ENCODE assay signal across 3 cellular contexts in genomic region chr20:53810661-53811355, GRCh38.
TF ChIP-seq lines count a peak whose summit lies in the region.

No MANE protein-coding gene starts in this region.

TF ChIP-seq in IMR-90, 13 proteins besides CTCF, POLR2A, EP300 and RAD21:
- TF ChIP-seq SMC3 (IDR thresholded peaks at IDR 0.05; ENCODE audit: low read depth, low read length) (no peak), MAZ (IDR thresholded peaks at IDR 0.05; ENCODE audit: borderline replicate concordance, low read depth, low read length) (no peak), MXI1 (IDR thresholded peaks at IDR 0.05; ENCODE audit: borderline replicate concordance, low read depth, low read length) (no peak)
- TF ChIP-seq, protein P1, sequence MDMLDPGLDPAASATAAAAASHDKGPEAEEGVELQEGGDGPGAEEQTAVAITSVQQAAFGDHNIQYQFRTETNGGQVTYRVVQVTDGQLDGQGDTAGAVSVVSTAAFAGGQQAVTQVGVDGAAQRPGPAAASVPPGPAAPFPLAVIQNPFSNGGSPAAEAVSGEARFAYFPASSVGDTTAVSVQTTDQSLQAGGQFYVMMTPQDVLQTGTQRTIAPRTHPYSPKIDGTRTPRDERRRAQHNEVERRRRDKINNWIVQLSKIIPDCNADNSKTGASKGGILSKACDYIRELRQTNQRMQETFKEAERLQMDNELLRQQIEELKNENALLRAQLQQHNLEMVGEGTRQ (IDR thresholded peaks at IDR 0.05; ENCODE audit: low read depth, low read length) = no peak

TF ChIP-seq in GM12878, 131 proteins besides CTCF, POLR2A, EP300 and RAD21:
- peak in 1 of 2 experiments; percentile 91; a peak in 2 of 4 replicates for TF ChIP-seq ETV6 (conservative IDR thresholded peaks at IDR 0.05 in 1 of 2, IDR thresholded peaks at IDR 0.05 in 1 of 2; ENCODE audit: borderline replicate concordance in 1 of 2, low read depth in 1 of 2)
- TF ChIP-seq NFXL1 (IDR thresholded peaks at IDR 0.05; ENCODE audit: borderline replicate concordance) = peak; percentile 54
- TF ChIP-seq CBX5 (IDR thresholded peaks at IDR 0.05; ENCODE audit: low read depth) = no peak
TF ChIP-seq in GM12878: peak in this region for 2.

TF ChIP-seq in WTC11, 78 proteins besides CTCF, POLR2A, EP300 and RAD21:
- no peak for TF ChIP-seq MXD4 (CRISPR knock-in tag; IDR thresholded peaks at IDR 0.05; ENCODE audit: borderline replicate concordance)
- no peak for TF ChIP-seq SP1 (CRISPR knock-in tag; conservative IDR thresholded peaks at IDR 0.05)
- TF ChIP-seq, protein P2, sequence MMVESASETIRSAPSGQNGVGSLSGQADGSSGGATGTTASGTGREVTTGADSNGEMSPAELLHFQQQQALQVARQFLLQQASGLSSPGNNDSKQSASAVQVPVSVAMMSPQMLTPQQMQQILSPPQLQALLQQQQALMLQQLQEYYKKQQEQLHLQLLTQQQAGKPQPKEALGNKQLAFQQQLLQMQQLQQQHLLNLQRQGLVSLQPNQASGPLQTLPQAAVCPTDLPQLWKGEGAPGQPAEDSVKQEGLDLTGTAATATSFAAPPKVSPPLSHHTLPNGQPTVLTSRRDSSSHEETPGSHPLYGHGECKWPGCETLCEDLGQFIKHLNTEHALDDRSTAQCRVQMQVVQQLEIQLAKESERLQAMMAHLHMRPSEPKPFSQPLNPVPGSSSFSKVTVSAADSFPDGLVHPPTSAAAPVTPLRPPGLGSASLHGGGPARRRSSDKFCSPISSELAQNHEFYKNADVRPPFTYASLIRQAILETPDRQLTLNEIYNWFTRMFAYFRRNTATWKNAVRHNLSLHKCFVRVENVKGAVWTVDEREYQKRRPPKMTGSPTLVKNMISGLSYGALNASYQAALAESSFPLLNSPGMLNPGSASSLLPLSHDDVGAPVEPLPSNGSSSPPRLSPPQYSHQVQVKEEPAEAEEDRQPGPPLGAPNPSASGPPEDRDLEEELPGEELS (CRISPR knock-in tag; IDR thresholded peaks at IDR 0.05) = no peak
- no peak for TF ChIP-seq TEAD1 (CRISPR knock-in tag; IDR thresholded peaks at IDR 0.05)
- TF ChIP-seq, protein P3, sequence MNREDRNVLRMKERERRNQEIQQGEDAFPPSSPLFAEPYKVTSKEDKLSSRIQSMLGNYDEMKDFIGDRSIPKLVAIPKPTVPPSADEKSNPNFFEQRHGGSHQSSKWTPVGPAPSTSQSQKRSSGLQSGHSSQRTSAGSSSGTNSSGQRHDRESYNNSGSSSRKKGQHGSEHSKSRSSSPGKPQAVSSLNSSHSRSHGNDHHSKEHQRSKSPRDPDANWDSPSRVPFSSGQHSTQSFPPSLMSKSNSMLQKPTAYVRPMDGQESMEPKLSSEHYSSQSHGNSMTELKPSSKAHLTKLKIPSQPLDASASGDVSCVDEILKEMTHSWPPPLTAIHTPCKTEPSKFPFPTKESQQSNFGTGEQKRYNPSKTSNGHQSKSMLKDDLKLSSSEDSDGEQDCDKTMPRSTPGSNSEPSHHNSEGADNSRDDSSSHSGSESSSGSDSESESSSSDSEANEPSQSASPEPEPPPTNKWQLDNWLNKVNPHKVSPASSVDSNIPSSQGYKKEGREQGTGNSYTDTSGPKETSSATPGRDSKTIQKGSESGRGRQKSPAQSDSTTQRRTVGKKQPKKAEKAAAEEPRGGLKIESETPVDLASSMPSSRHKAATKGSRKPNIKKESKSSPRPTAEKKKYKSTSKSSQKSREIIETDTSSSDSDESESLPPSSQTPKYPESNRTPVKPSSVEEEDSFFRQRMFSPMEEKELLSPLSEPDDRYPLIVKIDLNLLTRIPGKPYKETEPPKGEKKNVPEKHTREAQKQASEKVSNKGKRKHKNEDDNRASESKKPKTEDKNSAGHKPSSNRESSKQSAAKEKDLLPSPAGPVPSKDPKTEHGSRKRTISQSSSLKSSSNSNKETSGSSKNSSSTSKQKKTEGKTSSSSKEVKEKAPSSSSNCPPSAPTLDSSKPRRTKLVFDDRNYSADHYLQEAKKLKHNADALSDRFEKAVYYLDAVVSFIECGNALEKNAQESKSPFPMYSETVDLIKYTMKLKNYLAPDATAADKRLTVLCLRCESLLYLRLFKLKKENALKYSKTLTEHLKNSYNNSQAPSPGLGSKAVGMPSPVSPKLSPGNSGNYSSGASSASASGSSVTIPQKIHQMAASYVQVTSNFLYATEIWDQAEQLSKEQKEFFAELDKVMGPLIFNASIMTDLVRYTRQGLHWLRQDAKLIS (CRISPR knock-in tag; IDR thresholded peaks at IDR 0.05; ENCODE audit: borderline replicate concordance) = no peak
- TF ChIP-seq ATF1 (CRISPR knock-in tag; IDR thresholded peaks at IDR 0.05) = no peak
- no peak for TF ChIP-seq PRRX2 (CRISPR knock-in tag; IDR thresholded peaks at IDR 0.05)
- no peak for TF ChIP-seq IRF2 (CRISPR knock-in tag; IDR thresholded peaks at IDR 0.05; ENCODE audit: borderline replicate concordance, low read depth)
- TF ChIP-seq, protein P4, sequence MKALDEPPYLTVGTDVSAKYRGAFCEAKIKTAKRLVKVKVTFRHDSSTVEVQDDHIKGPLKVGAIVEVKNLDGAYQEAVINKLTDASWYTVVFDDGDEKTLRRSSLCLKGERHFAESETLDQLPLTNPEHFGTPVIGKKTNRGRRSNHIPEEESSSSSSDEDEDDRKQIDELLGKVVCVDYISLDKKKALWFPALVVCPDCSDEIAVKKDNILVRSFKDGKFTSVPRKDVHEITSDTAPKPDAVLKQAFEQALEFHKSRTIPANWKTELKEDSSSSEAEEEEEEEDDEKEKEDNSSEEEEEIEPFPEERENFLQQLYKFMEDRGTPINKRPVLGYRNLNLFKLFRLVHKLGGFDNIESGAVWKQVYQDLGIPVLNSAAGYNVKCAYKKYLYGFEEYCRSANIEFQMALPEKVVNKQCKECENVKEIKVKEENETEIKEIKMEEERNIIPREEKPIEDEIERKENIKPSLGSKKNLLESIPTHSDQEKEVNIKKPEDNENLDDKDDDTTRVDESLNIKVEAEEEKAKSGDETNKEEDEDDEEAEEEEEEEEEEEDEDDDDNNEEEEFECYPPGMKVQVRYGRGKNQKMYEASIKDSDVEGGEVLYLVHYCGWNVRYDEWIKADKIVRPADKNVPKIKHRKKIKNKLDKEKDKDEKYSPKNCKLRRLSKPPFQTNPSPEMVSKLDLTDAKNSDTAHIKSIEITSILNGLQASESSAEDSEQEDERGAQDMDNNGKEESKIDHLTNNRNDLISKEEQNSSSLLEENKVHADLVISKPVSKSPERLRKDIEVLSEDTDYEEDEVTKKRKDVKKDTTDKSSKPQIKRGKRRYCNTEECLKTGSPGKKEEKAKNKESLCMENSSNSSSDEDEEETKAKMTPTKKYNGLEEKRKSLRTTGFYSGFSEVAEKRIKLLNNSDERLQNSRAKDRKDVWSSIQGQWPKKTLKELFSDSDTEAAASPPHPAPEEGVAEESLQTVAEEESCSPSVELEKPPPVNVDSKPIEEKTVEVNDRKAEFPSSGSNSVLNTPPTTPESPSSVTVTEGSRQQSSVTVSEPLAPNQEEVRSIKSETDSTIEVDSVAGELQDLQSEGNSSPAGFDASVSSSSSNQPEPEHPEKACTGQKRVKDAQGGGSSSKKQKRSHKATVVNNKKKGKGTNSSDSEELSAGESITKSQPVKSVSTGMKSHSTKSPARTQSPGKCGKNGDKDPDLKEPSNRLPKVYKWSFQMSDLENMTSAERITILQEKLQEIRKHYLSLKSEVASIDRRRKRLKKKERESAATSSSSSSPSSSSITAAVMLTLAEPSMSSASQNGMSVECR (CRISPR knock-in tag; IDR thresholded peaks at IDR 0.05; ENCODE audit: borderline replicate concordance) = no peak
- no peak for TF ChIP-seq TCF7 (CRISPR knock-in tag; IDR thresholded peaks at IDR 0.05; ENCODE audit: low read depth)
- no peak for TF ChIP-seq NFYB (CRISPR knock-in tag; conservative IDR thresholded peaks at IDR 0.05; ENCODE audit: low read depth)
